ENCODE assay signal across 9 cellular contexts in the genomic region with DNA sequence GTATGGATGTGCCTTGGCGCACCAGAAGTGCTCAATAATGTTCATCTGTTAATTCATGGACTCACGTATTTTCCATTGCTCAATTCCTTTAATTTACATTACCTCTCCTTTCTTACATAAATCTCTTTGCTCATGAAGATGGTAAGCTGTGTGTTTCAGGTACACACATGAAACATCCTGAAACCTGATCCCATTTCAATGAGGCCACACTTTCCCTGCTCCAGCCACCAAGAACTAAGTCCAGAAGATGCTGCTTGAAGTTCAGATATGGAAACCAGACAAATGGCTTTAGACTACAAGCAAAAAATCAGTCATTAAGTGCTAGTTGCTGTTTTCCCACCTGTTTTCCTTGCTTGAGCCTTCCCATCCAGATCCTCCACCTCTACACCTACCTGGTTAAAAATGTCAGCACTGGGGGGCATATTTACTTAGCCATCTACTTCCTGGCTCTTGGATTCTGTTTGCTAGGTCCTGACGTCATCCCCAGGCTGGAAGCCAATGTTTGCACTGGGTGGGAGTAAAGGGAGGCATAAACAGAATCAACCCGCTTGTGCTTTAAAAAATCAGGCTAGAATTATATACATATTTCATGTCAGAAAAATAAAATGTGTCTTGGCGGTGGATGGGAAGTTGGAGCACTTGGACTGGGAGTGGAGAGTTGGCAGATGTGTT.
DNase-seq lines count a peak whose midpoint lies in the region; ATAC-seq and TF ChIP-seq lines count a peak whose summit lies in the region.
"Had no signal": no experiment of that assay in that cellular context is flagged by ENCODE, and none has a peak within 500 bp of the region (broad histone marks: within the 10 kb centered on the region; RNA-seq: fewer than 3 reads in every experiment).

No MANE protein-coding gene starts in this region.

- H3K4me3 Mint-ChIP-seq in activated CD4-positive, alpha-beta T cell treated with anti-CD3 and anti-CD28 coated beads, Interleukin-2, amount 10 ng/mL, durations not matched to agents 24 days and 14 days: no peak overlapping the region
- no peak overlapping the region for H3K4me3 Mint-ChIP-seq in activated CD4-positive, alpha-beta T cell treated with anti-CD3 and anti-CD28 coated beads for 36 hours
- no peak overlapping the region for H3K4me3 Mint-ChIP-seq in CD4-positive, alpha-beta memory T cell

- POLR2A ChIA-PET in activated CD4-positive, alpha-beta T cell treated with anti-CD3 and anti-CD28 coated beads for 36 hours (lab: Charles Lee): no interaction called here
- POLR2A ChIA-PET in CD4-positive, alpha-beta memory T cell (lab: Charles Lee; ENCODE audit: partially characterized antibody): no interaction called here

- intact Hi-C loops in activated CD4-positive, alpha-beta T cell treated with anti-CD3 and anti-CD28 coated beads, Interleukin-2, amount 10 ng/mL, durations not matched to agents 24 days and 14 days (cut with micrococcal nuclease): no loop called here
- intact Hi-C loops in activated CD4-positive, alpha-beta T cell treated with anti-CD3 and anti-CD28 coated beads for 36 hours (cut with DNase I, micrococcal nuclease): no loop called here
- intact Hi-C loops in left colon (cut with DNase I, micrococcal nuclease): no loop called here
- intact Hi-C loops in uterus (cut with DNase I; ENCODE audit: low total_unique reads): no loop called here
- intact Hi-C loops in CD4-positive, alpha-beta memory T cell (cut with micrococcal nuclease): no loop called here

- no peak for TF ChIP-seq CTCF in uterus (IDR thresholded peaks at IDR 0.05)

- CTCF ChIA-PET in activated CD4-positive, alpha-beta T cell treated with anti-CD3 and anti-CD28 coated beads for 36 hours (lab: Charles Lee): interaction anchor here (0.8 kb wide), 1 partner anchor 45 kb away, joined by 3 read pairs; no protein-coding TSS in a partner anchor
- CTCF ChIA-PET in CD4-positive, alpha-beta memory T cell (lab: Charles Lee; ENCODE audit: partially characterized antibody): no interaction called here

- H3K27me3 Mint-ChIP-seq in activated CD4-positive, alpha-beta T cell treated with anti-CD3 and anti-CD28 coated beads, Interleukin-2, amount 10 ng/mL, durations not matched to agents 24 days and 14 days: no peaks in the 10 kb centered on the region
- no peaks in the 10 kb centered on the region for H3K27me3 Mint-ChIP-seq in activated CD4-positive, alpha-beta T cell treated with anti-CD3 and anti-CD28 coated beads for 36 hours
- no peaks in the 10 kb centered on the region for H3K27me3 Mint-ChIP-seq in CD4-positive, alpha-beta memory T cell

- no peak for ATAC-seq in activated CD4-positive, alpha-beta T cell treated with anti-CD3 and anti-CD28 coated beads for 36 hours
- ATAC-seq in left colon (peak; percentile 86), GM21528 (IDR thresholded peaks at IDR 0.05; ENCODE audit: low FRiP score, unreplicated experiment) (no peak), HG02840 (IDR thresholded peaks at IDR 0.05; ENCODE audit: low FRiP score, unreplicated experiment) (no peak)

- no peak overlapping the region for H3K27ac Mint-ChIP-seq in activated CD4-positive, alpha-beta T cell treated with anti-CD3 and anti-CD28 coated beads, Interleukin-2, amount 10 ng/mL, durations not matched to agents 24 days and 14 days
- H3K27ac Mint-ChIP-seq in activated CD4-positive, alpha-beta T cell treated with anti-CD3 and anti-CD28 coated beads for 36 hours: no peak overlapping the region
- H3K27ac Mint-ChIP-seq in CD4-positive, alpha-beta memory T cell: no peak overlapping the region

- H3K27me3 ChIP-seq in uterus: no peaks in the 10 kb centered on the region
- H3K27me3 ChIP-seq in CD4-positive, alpha-beta memory T cell (ENCODE audit: insufficient read depth, low read length): no peaks in the 10 kb centered on the region

- TF ChIP-seq POLR2A in uterus (IDR thresholded peaks at IDR 0.05): no peak

- no peaks in the 10 kb centered on the region for H3K36me3 Mint-ChIP-seq in activated CD4-positive, alpha-beta T cell treated with anti-CD3 and anti-CD28 coated beads, Interleukin-2, amount 10 ng/mL, durations not matched to agents 24 days and 14 days (ENCODE audit: low read depth)
- no peaks in the 10 kb centered on the region for H3K36me3 Mint-ChIP-seq in activated CD4-positive, alpha-beta T cell treated with anti-CD3 and anti-CD28 coated beads for 36 hours (ENCODE audit: low read depth)
- no peaks in the 10 kb centered on the region for H3K36me3 Mint-ChIP-seq in CD4-positive, alpha-beta memory T cell

- peak overlapping the region; percentile 63 to 72 for H3K27ac ChIP-seq in uterus
- H3K27ac ChIP-seq in CD4-positive, alpha-beta memory T cell (ENCODE audit: low read depth, low read length): no peak overlapping the region
- H3K27ac ChIP-seq: HL-60 had no signal

- H3K4me1 Mint-ChIP-seq in activated CD4-positive, alpha-beta T cell treated with anti-CD3 and anti-CD28 coated beads, Interleukin-2, amount 10 ng/mL, durations not matched to agents 24 days and 14 days: no peaks in the 10 kb centered on the region
- H3K4me1 Mint-ChIP-seq in activated CD4-positive, alpha-beta T cell treated with anti-CD3 and anti-CD28 coated beads for 36 hours: no peaks in the 10 kb centered on the region
- no peaks in the 10 kb centered on the region for H3K4me1 Mint-ChIP-seq in CD4-positive, alpha-beta memory T cell

- H3K36me3 ChIP-seq in uterus: no peaks in the 10 kb centered on the region
- H3K36me3 ChIP-seq in CD4-positive, alpha-beta memory T cell (ENCODE audit: insufficient read depth, low read length): no peaks in the 10 kb centered on the region

- H3K9me3 ChIP-seq in uterus: no peaks in the 10 kb centered on the region
- no peaks in the 10 kb centered on the region for H3K9me3 ChIP-seq in CD4-positive, alpha-beta memory T cell (ENCODE audit: control insufficient read depth in 1 of 2, low read length in 2 of 2)

- no peaks in the 10 kb centered on the region for H3K9me3 Mint-ChIP-seq in activated CD4-positive, alpha-beta T cell treated with anti-CD3 and anti-CD28 coated beads, Interleukin-2, amount 10 ng/mL, durations not matched to agents 24 days and 14 days
- H3K9me3 Mint-ChIP-seq in activated CD4-positive, alpha-beta T cell treated with anti-CD3 and anti-CD28 coated beads for 36 hours (ENCODE audit: low read depth): peaks cover 3% of the 10 kb centered on the region
- peaks cover 0 to 3% (median 0%) of the 10 kb centered on the region in 8 donors for H3K9me3 Mint-ChIP-seq in CD4-positive, alpha-beta memory T cell

- no peak overlapping the region for H3K4me3 ChIP-seq in uterus
- H3K4me3 ChIP-seq in CD4-positive, alpha-beta memory T cell (ENCODE audit: low read length in 2 of 2): no peak overlapping the region

- DNase-seq in activated CD4-positive, alpha-beta T cell treated with anti-CD3 and anti-CD28 coated beads, Interleukin-2, amount 10 ng/mL, durations not matched to agents 24 days and 14 days: peak; percentile 11
- no peak for DNase-seq in activated CD4-positive, alpha-beta T cell treated with anti-CD3 and anti-CD28 coated beads for 36 hours
- DNase-seq in NCI-H774 (lab: John Stamatoyannopoulos, UW): peak; percentile 49
- DNase-seq in left colon: peak; percentile 49 to 67
- DNase-seq in uterus: peak; percentile 87 to 90
- DNase-seq in CD4-positive, alpha-beta memory T cell: no peak

- peaks cover 5 to 10% of the 10 kb centered on the region in 2 donors for H3K4me1 ChIP-seq in uterus
- H3K4me1 ChIP-seq in CD4-positive, alpha-beta memory T cell (ENCODE audit: insufficient read depth, low read length): no peaks in the 10 kb centered on the region

Comparison
In these comparisons a context has a peak if more than half of its experiments do, and no peak if none do; other contexts are left out.
1. DNase-seq: peak in activated CD4-positive, alpha-beta T cell treated with anti-CD3 and anti-CD28 coated beads, Interleukin-2, amount 10 ng/mL, durations not matched to agents 24 days and 14 days (single experiment), NCI-H774 (single experiment), left colon (2 of 2) and uterus (2 of 2); none in activated CD4-positive, alpha-beta T cell treated with anti-CD3 and anti-CD28 coated beads for 36 hours (single experiment) and CD4-positive, alpha-beta memory T cell (0 of 5).